Comparison of ENCODE assay signal across 9 cellular contexts in the genomic region with DNA sequence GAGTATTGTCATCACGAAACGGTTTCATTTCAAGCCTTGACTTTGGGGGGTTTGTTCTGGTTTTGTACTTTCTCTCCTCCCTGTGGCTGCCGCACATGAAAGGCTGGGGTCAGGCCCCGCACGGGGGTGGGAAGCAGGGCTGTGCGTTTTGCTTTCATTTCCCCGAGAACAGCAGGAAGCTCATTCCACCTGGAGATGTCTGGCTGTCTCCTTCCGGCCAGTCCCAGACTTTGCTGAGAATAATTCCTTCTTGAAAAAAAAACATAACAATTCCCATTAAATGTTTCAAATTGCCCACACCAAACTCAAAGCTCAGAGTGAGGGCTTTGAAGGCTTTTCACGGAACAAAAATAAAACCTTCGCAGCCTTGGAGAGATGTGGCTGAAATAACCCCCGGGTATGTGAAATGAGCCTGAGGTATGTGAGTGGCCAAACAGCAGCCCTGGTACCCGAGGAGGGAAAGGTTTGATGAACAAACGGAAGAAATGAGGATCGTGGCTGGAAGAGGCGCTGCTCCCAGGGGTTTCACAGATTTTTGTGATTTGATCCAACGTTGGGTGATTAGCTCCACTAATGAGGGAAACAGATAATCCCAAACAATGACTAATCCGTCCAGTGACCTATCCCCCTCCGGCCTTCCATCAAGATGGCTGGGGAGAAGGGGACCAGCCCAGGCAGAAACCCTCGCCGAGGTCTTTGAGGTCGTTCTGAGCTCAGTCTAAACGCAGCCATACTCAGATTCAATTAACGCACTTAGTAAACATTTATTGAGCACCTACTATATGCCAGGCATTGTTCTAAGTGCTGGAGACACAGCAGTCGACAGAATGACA.
DNase-seq lines count a peak whose midpoint lies in the region; ATAC-seq and TF ChIP-seq lines count a peak whose summit lies in the region.
"Had no signal": no experiment of that assay in that cellular context is flagged by ENCODE, and none has a peak within 500 bp of the region (broad histone marks: within the 10 kb centered on the region; RNA-seq: fewer than 3 reads in every experiment).

No MANE protein-coding gene starts in this region.

- ATAC-seq in HG03457 (IDR thresholded peaks at IDR 0.05; ENCODE audit: unreplicated experiment): no peak
- no peak for ATAC-seq in GM18861 (IDR thresholded peaks at IDR 0.05; ENCODE audit: unreplicated experiment)
- no peak for ATAC-seq in HG02870 (IDR thresholded peaks at IDR 0.05; ENCODE audit: unreplicated experiment)
- no peak for ATAC-seq in HG02973 (IDR thresholded peaks at IDR 0.05; ENCODE audit: unreplicated experiment)

- H3K27me3 Mint-ChIP-seq in IgD-negative memory B cell: no peaks in the 10 kb centered on the region
- peaks cover 16% of the 10 kb centered on the region for H3K27me3 Mint-ChIP-seq in activated T-helper 1 cell treated with anti-CD3 and anti-CD28 coated beads, Interleukin-12 subunit alpha, Interleukin-12 subunit beta, Interleukin-2, Interleukin-4 antibody, amounts not matched to agents 30 ng/mL and 10 ng/mL and 1 ng/mL, durations not matched to agents 14 hours and 24 hours and 36 hours (ENCODE audit: insufficient read depth)

- no peaks in the 10 kb centered on the region for H3K36me3 Mint-ChIP-seq in IgD-negative memory B cell
- no peaks in the 10 kb centered on the region for H3K36me3 Mint-ChIP-seq in activated T-helper 1 cell treated with anti-CD3 and anti-CD28 coated beads, Interleukin-12 subunit alpha, Interleukin-12 subunit beta, Interleukin-2, Interleukin-4 antibody, amounts not matched to agents 30 ng/mL and 10 ng/mL and 1 ng/mL, durations not matched to agents 14 hours and 24 hours and 36 hours (ENCODE audit: low read depth)

- no peak overlapping the region for H3K4me3 ChIP-seq in smooth muscle cell

- peak overlapping the region; percentile 11 for H2AFZ ChIP-seq in smooth muscle cell (ENCODE audit: low read depth)

- no peaks in the 10 kb centered on the region for H3K27me3 ChIP-seq in smooth muscle cell (ENCODE audit: low read depth)

- intact Hi-C loops in activated T-helper 1 cell treated with anti-CD3 and anti-CD28 coated beads, Interleukin-12 subunit alpha, Interleukin-12 subunit beta, Interleukin-2, Interleukin-4 antibody, amounts not matched to agents 30 ng/mL and 10 ng/mL and 1 ng/mL, durations not matched to agents 14 hours and 24 hours and 36 hours (cut with micrococcal nuclease): no loop called here

- H3K9ac ChIP-seq in smooth muscle cell (ENCODE audit: low read depth): no peak overlapping the region

- H3K27ac Mint-ChIP-seq in IgD-negative memory B cell: peak overlapping the region in 2 of 3 donors; percentile 50 to 78
- no peak overlapping the region for H3K27ac Mint-ChIP-seq in activated T-helper 1 cell treated with anti-CD3 and anti-CD28 coated beads, Interleukin-12 subunit alpha, Interleukin-12 subunit beta, Interleukin-2, Interleukin-4 antibody, amounts not matched to agents 30 ng/mL and 10 ng/mL and 1 ng/mL, durations not matched to agents 14 hours and 24 hours and 36 hours

- no peaks in the 10 kb centered on the region for H3K36me3 ChIP-seq in smooth muscle cell (ENCODE audit: low read depth)

- H3K79me2 ChIP-seq in smooth muscle cell (ENCODE audit: low read depth): no peaks in the 10 kb centered on the region

- DNase-seq in activated T-helper 1 cell treated with anti-CD3 and anti-CD28 coated beads, Interleukin-12 subunit alpha, Interleukin-12 subunit beta, Interleukin-2, Interleukin-4 antibody, amounts not matched to agents 30 ng/mL and 10 ng/mL and 1 ng/mL, durations not matched to agents 14 hours and 24 hours and 36 hours (ENCODE audit: low spot score): no peak
- peak; percentile 36 for DNase-seq in iris pigment epithelial cell (ENCODE audit: low read depth)
- DNase-seq in smooth muscle cell (lab: John Stamatoyannopoulos, UW; ENCODE audit: unreplicated experiment): no peak

- no peak overlapping the region for H3K4me3 Mint-ChIP-seq in IgD-negative memory B cell
- peak overlapping the region; percentile 5 for H3K4me3 Mint-ChIP-seq in activated T-helper 1 cell treated with anti-CD3 and anti-CD28 coated beads, Interleukin-12 subunit alpha, Interleukin-12 subunit beta, Interleukin-2, Interleukin-4 antibody, amounts not matched to agents 30 ng/mL and 10 ng/mL and 1 ng/mL, durations not matched to agents 14 hours and 24 hours and 36 hours

- 61% methylated on average over 24 of the region's 24 CpGs for WGBS in smooth muscle cell (ENCODE audit: low lambda C conversion rate)

- H3K4me1 Mint-ChIP-seq in IgD-negative memory B cell: peaks cover 29 to 37% (median 31%) of the 10 kb centered on the region in 3 donors
- peaks cover 43% of the 10 kb centered on the region for H3K4me1 Mint-ChIP-seq in activated T-helper 1 cell treated with anti-CD3 and anti-CD28 coated beads, Interleukin-12 subunit alpha, Interleukin-12 subunit beta, Interleukin-2, Interleukin-4 antibody, amounts not matched to agents 30 ng/mL and 10 ng/mL and 1 ng/mL, durations not matched to agents 14 hours and 24 hours and 36 hours (ENCODE audit: low read depth)

- H4K20me1 ChIP-seq in smooth muscle cell (ENCODE audit: low read depth): no peaks in the 10 kb centered on the region

- H3K9me3 Mint-ChIP-seq in IgD-negative memory B cell: no peaks in the 10 kb centered on the region
- no peaks in the 10 kb centered on the region for H3K9me3 Mint-ChIP-seq in activated T-helper 1 cell treated with anti-CD3 and anti-CD28 coated beads, Interleukin-12 subunit alpha, Interleukin-12 subunit beta, Interleukin-2, Interleukin-4 antibody, amounts not matched to agents 30 ng/mL and 10 ng/mL and 1 ng/mL, durations not matched to agents 14 hours and 24 hours and 36 hours

- no peaks in the 10 kb centered on the region for H3K9me3 ChIP-seq in smooth muscle cell (replicated peaks; ENCODE audit: low read depth)

- H3F3A ChIP-seq in smooth muscle cell (ENCODE audit: low read depth): no peaks in the 10 kb centered on the region

- H3K4me1 ChIP-seq in smooth muscle cell (ENCODE audit: low read depth): peaks cover 8% of the 10 kb centered on the region

- peak overlapping the region; percentile 4 for H3K27ac ChIP-seq in smooth muscle cell (ENCODE audit: low read depth)
- H3K27ac ChIP-seq: VCaP had no signal

- TF ChIP-seq CTCF in smooth muscle cell (IDR thresholded peaks at IDR 0.05; ENCODE audit: borderline replicate concordance, insufficient read depth, poor library complexity, severe bottlenecking): no peak

- peak overlapping the region; percentile 1 for H3K4me2 ChIP-seq in smooth muscle cell
